18 cellular contexts compared by ENCODE assay signal in the genomic region with DNA sequence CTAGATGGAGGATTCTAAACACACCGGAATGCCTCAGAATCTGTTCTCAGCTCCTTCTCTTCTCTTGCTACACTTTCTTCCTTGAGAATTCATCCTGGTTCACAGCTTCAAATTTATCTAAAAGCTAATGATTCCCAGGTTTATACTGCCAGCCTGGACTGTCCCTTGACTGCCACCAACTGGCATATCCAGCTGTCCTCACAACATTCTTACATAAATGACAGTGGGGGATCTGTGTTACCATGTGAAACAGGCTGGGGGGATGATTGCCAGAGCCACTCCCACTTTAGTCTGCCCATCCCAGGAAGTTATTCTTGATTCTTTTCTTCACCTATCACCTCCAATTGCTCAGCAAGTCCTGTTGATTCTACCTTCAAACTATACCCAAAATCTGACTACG. TPM values are rescaled to one million over a fixed set of nuclear protein-coding genes. Genes with fewer than 3 reads are reported as not detected.
A peak's percentile ranks its signal among the peaks of the same experiment; 100 is the strongest.
DNase-seq lines count a peak whose midpoint lies in the region; ATAC-seq and TF ChIP-seq lines count a peak whose summit lies in the region.
"Had no signal": no experiment of that assay in that cellular context is flagged by ENCODE, and none has a peak within 500 bp of the region (broad histone marks: within the 10 kb centered on the region; RNA-seq: fewer than 3 reads in every experiment).

No MANE protein-coding gene starts in this region.

- CTCF ChIA-PET in WTC11 (lab: Charles Lee): interaction anchor here (1.2 kb wide), 1 partner anchor 18 kb away, joined by 5 read pairs; no protein-coding TSS in a partner anchor

- POLR2A ChIA-PET in WTC11 (lab: Charles Lee): interaction anchor here (0.6 kb wide), 1 partner anchor 29 kb away, joined by 4 read pairs; no protein-coding TSS in a partner anchor

- no peaks in the 10 kb centered on the region for H3K9me3 ChIP-seq in BE2C
- no peaks in the 10 kb centered on the region for H3K9me3 ChIP-seq in Karpas-422 (ENCODE audit: low read length)
- H3K9me3 ChIP-seq: upper lobe of right lung had no signal

- H3K9me2 ChIP-seq in Karpas-422 (replicated peaks; ENCODE audit: insufficient read depth, low read length): no peaks in the 10 kb centered on the region

- H3K36me3 Mint-ChIP-seq in HFFc6 (ENCODE audit: low read depth): no peaks in the 10 kb centered on the region
- H3K36me3 Mint-ChIP-seq in WTC11: no peaks in the 10 kb centered on the region
- no peaks in the 10 kb centered on the region for H3K36me3 Mint-ChIP-seq in type B pancreatic cell
- H3K36me3 Mint-ChIP-seq: activated naive CD4-positive, alpha-beta T cell treated with anti-CD3 and anti-CD28 coated beads, Interleukin-2, amount 50 U/mL, for 72 hours; memory B cell had no signal

- H3K27me3 Mint-ChIP-seq in HFFc6 (ENCODE audit: insufficient read depth) (no peaks in the 10 kb centered on the region; the same call in 1 of the 2 replicates), WTC11 (ENCODE audit: low read depth) (peaks cover 3% of the 10 kb centered on the region), type B pancreatic cell (no peaks in the 10 kb centered on the region)
- H3K27me3 Mint-ChIP-seq: memory B cell had no signal

- H3K9me3 Mint-ChIP-seq in HFFc6: no peaks in the 10 kb centered on the region
- H3K9me3 Mint-ChIP-seq in WTC11: peaks cover 7% of the 10 kb centered on the region; the same call in 1 of the 2 replicates
- H3K9me3 Mint-ChIP-seq in type B pancreatic cell: no peaks in the 10 kb centered on the region
- H3K9me3 Mint-ChIP-seq: activated naive CD4-positive, alpha-beta T cell treated with anti-CD3 and anti-CD28 coated beads, Interleukin-2, amount 50 U/mL, for 72 hours; H9; memory B cell had no signal

- H3K4me1 ChIP-seq in BE2C (no peaks in the 10 kb centered on the region), Karpas-422 (ENCODE audit: low read length) (no peaks in the 10 kb centered on the region)
- H3K4me1 ChIP-seq: upper lobe of right lung had no signal

- no peak overlapping the region for H3K9ac ChIP-seq in Karpas-422 (ENCODE audit: low read length)

- ATAC-seq in WTC11 (peak; percentile 48), GM21390 (IDR thresholded peaks at IDR 0.05; ENCODE audit: unreplicated experiment) (no peak)
- ATAC-seq: activated naive CD4-positive, alpha-beta T cell treated with anti-CD3 and anti-CD28 coated beads, Interleukin-2, amount 50 U/mL, for 72 hours; upper lobe of right lung had no signal

- peak; percentile 36 for TF ChIP-seq CTCF in BE2C (IDR thresholded peaks at IDR 0.05; ENCODE audit: low read depth, low read length)
- peak; percentile 25; the same call in 1 of the 2 replicates for TF ChIP-seq CTCF in HFFc6 (IDR thresholded peaks at IDR 0.05)
- TF ChIP-seq CTCF in WTC11 (IDR thresholded peaks at IDR 0.05): no peak
- TF ChIP-seq CTCF in type B pancreatic cell (conservative IDR thresholded peaks at IDR 0.05): no peak

- H2AFZ ChIP-seq in Karpas-422 (ENCODE audit: low read length): no peak overlapping the region

- no peaks in the 10 kb centered on the region for H3K79me2 ChIP-seq in Karpas-422 (ENCODE audit: low read length)

- no peak overlapping the region for H3K4me3 Mint-ChIP-seq in HFFc6
- no peak overlapping the region for H3K4me3 Mint-ChIP-seq in WTC11
- no peak overlapping the region for H3K4me3 Mint-ChIP-seq in type B pancreatic cell
- H3K4me3 Mint-ChIP-seq: H9, memory B cell had no signal

- H4K20me1 ChIP-seq in Karpas-422 (ENCODE audit: insufficient read depth, low read depth, low read length): no peaks in the 10 kb centered on the region

- H3K27ac Mint-ChIP-seq in HFFc6 (no peak overlapping the region), WTC11 (no peak overlapping the region), type B pancreatic cell (no peak overlapping the region)
- H3K27ac Mint-ChIP-seq: activated naive CD4-positive, alpha-beta T cell treated with anti-CD3 and anti-CD28 coated beads, Interleukin-2, amount 50 U/mL, for 72 hours; H9; memory B cell had no signal

- H3K4me1 Mint-ChIP-seq in HFFc6 (ENCODE audit: low read depth) (no peaks in the 10 kb centered on the region), WTC11 (peaks cover 19% of the 10 kb centered on the region), type B pancreatic cell (ENCODE audit: unreplicated experiment) (peaks cover 23% of the 10 kb centered on the region)
- H3K4me1 Mint-ChIP-seq: memory B cell had no signal

- H3K36me3 ChIP-seq in BE2C: no peaks in the 10 kb centered on the region
- no peaks in the 10 kb centered on the region for H3K36me3 ChIP-seq in Karpas-422 (ENCODE audit: insufficient read depth, low read length)
- H3K36me3 ChIP-seq: upper lobe of right lung had no signal

- DNase-seq in BE2C (no peak), HFFc6 (no peak), WTC11 (ENCODE audit: low spot score) (no peak), medulla oblongata (ENCODE audit: extremely low spot score) (peak; percentile 30), type B pancreatic cell (ENCODE audit: extremely low spot score, unreplicated experiment) (no peak), Karpas-422 (no peak), ecto neural progenitor cell (ENCODE audit: low spot score) (no peak)
- DNase-seq: activated CD4-positive, alpha-beta T cell treated with anti-CD3 and anti-CD28 coated beads for 48 hours; activated T-cell treated with anti-CD3 and anti-CD28 coated beads for 4 hours; AML-193; effector CD4-positive, alpha-beta T cell; foreskin fibroblast; H9; NCI-H187; upper lobe of right lung had no signal

- H3K27ac ChIP-seq in Karpas-422 (ENCODE audit: low read length): no peak overlapping the region
- H3K27ac ChIP-seq: upper lobe of right lung had no signal

- H3K4me2 ChIP-seq in Karpas-422 (ENCODE audit: low read depth, low read length, poor library complexity, severe bottlenecking): no peak overlapping the region

- H3K4me3 ChIP-seq in BE2C (ENCODE audit: low read depth, low read length) (no peak overlapping the region), Karpas-422 (ENCODE audit: low read length) (no peak overlapping the region)
- H3K4me3 ChIP-seq: upper lobe of right lung had no signal

- no peaks in the 10 kb centered on the region for H3K27me3 ChIP-seq in BE2C
- H3K27me3 ChIP-seq in Karpas-422 (ENCODE audit: low read length): no peaks in the 10 kb centered on the region
- H3K27me3 ChIP-seq: upper lobe of right lung had no signal

TF ChIP-seq in WTC11, 78 proteins besides CTCF, POLR2A, EP300 and RAD21 (continues in another document):
- TF ChIP-seq, protein P1, sequence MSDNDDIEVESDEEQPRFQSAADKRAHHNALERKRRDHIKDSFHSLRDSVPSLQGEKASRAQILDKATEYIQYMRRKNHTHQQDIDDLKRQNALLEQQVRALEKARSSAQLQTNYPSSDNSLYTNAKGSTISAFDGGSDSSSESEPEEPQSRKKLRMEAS (CRISPR knock-in tag; IDR thresholded peaks at IDR 0.05): no peak
- TF ChIP-seq SP1 (CRISPR knock-in tag; conservative IDR thresholded peaks at IDR 0.05) (no peak), CREB1 (CRISPR knock-in tag; IDR thresholded peaks at IDR 0.05) (no peak), RORB (CRISPR knock-in tag; IDR thresholded peaks at IDR 0.05) (no peak), PRRX2 (CRISPR knock-in tag; IDR thresholded peaks at IDR 0.05) (no peak), CBFB (CRISPR knock-in tag; IDR thresholded peaks at IDR 0.05; ENCODE audit: low read depth) (no peak), NFYB (CRISPR knock-in tag; conservative IDR thresholded peaks at IDR 0.05; ENCODE audit: low read depth) (no peak), SMAD3 (CRISPR knock-in tag; IDR thresholded peaks at IDR 0.05; ENCODE audit: borderline replicate concordance) (no peak), ESRRA (CRISPR knock-in tag; IDR thresholded peaks at IDR 0.05; ENCODE audit: borderline replicate concordance) (no peak), ZNF671 (CRISPR knock-in tag; IDR thresholded peaks at IDR 0.05) (no peak), TCF7 (CRISPR knock-in tag; IDR thresholded peaks at IDR 0.05; ENCODE audit: low read depth) (no peak), ELF4 (CRISPR knock-in tag; IDR thresholded peaks at IDR 0.05; ENCODE audit: low read depth) (no peak)
- TF ChIP-seq, protein P2, sequence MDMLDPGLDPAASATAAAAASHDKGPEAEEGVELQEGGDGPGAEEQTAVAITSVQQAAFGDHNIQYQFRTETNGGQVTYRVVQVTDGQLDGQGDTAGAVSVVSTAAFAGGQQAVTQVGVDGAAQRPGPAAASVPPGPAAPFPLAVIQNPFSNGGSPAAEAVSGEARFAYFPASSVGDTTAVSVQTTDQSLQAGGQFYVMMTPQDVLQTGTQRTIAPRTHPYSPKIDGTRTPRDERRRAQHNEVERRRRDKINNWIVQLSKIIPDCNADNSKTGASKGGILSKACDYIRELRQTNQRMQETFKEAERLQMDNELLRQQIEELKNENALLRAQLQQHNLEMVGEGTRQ (CRISPR knock-in tag; IDR thresholded peaks at IDR 0.05): no peak
- TF ChIP-seq, protein P3, sequence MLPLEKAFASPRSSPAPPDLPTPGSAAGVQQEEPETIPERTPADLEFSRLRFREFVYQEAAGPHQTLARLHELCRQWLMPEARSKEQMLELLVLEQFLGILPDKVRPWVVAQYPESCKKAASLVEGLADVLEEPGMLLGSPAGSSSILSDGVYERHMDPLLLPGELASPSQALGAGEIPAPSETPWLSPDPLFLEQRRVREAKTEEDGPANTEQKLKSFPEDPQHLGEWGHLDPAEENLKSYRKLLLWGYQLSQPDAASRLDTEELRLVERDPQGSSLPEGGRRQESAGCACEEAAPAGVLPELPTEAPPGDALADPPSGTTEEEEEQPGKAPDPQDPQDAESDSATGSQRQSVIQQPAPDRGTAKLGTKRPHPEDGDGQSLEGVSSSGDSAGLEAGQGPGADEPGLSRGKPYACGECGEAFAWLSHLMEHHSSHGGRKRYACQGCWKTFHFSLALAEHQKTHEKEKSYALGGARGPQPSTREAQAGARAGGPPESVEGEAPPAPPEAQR (CRISPR knock-in tag; IDR thresholded peaks at IDR 0.05): no peak

RNA-seq across cellular contexts. Expression of a gene that starts 27.2 kb away (rescaled TPM):
- polyA plus RNA-seq in BE2C (2012; ENCODE audit: insufficient read depth, insufficient read length, low read depth): 68.5 TPM
- 10 to 100 TPM; 69.3 to 79.0 (median 75.9) TPM for total RNA-seq in HFFc6 (2021; fragmentation: NEBNext Ultra II Directional; extraction: Animal tissue kit (Norgen Biotek cat#: 25700))
- total RNA-seq in WTC11 (2021) (60.9 to 65.7 TPM (median 64.5 TPM) in 3 replicates), type B pancreatic cell (ENCODE audit: low replicate concordance) (56.7 and 67.1 TPM in 2 replicates)
- 59.7 and 87.7 TPM in 2 replicates for total RNA-seq in Karpas-422 (2014; rRNA removed; shearing (Covaris generic); ENCODE audit: low replicate concordance)

Comparison
In these comparisons a context has a peak if more than half of its experiments do, and no peak if none do; other contexts are left out.
1. CTCF ChIP-seq: peak in BE2C (single experiment) and HFFc6 (single experiment); none in WTC11 (single experiment) and type B pancreatic cell (single experiment).